ENCODE assay signal across 20 cellular contexts in the genomic region with DNA sequence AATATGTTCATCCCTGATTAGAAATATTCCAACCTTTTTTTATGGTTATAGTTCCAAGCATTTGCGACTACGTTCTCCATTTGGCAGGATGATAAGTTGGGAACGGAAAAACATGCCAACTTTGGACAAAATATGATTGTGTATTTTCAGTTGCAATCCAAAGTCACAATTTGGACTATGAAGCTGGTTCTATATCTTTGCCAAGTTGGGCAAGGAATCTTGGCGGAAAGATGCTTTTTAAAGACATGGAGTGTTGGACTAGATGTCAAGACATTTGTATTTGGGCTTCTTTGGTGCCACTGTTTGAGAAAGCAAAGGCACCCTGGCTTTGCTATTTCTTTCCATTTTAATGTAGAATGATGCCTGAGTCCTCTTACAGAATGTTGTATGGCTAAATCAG. TPM values are rescaled to one million over a fixed set of nuclear protein-coding genes. Genes with fewer than 3 reads are reported as not detected.
DNase-seq lines count a peak whose midpoint lies in the region; ATAC-seq, FAIRE-seq and TF ChIP-seq lines count a peak whose summit lies in the region.
"Had no signal": no experiment of that assay in that cellular context is flagged by ENCODE, and none has a peak within 500 bp of the region (broad histone marks: within the 10 kb centered on the region; RNA-seq: fewer than 3 reads in every experiment).

No MANE protein-coding gene starts in this region.

- H3K27me3 ChIP-seq in PC-3 (ENCODE audit: low read length) (no peaks in the 10 kb centered on the region), astrocyte (ENCODE audit: insufficient read depth, low read length) (no peaks in the 10 kb centered on the region)
- H3K27me3 ChIP-seq: BLaER1 had no signal

- intact Hi-C loops in PC-3 (cut with micrococcal nuclease) = loop anchor here (2.0 to 5.0 kb wide), 3 partner anchors 32 to 215 kb away; no protein-coding TSS in a partner anchor

- H3K9me3 ChIP-seq in PC-3 (ENCODE audit: low read length) = no peaks in the 10 kb centered on the region
- no peaks in the 10 kb centered on the region for H3K9me3 ChIP-seq in astrocyte (ENCODE audit: insufficient read depth, low read depth, low read length)
- H3K9me3 ChIP-seq: Caco-2 had no signal

- no peak for DNase-seq in PC-3
- no peak for DNase-seq in astrocyte (ENCODE audit: low read depth)
- peak; percentile 9 for DNase-seq in medulla oblongata (ENCODE audit: extremely low spot score)
- no peak for DNase-seq in activated CD4-positive, alpha-beta T cell treated with anti-CD3 and anti-CD28 coated beads, Interleukin-2, amount 50 U/mL, for 48 hours
- no peak for DNase-seq in H4 (ENCODE audit: low spot score)
- DNase-seq in effector CD4-positive, alpha-beta T cell = no peak
- DNase-seq: Caco-2; CD4-positive, CD25-positive, alpha-beta regulatory T cell; CD8-positive, alpha-beta T cell; DMS153; DND-41; GOT3; H7; HCEC 1CT had no signal

- H4K20me1 ChIP-seq in PC-3 (ENCODE audit: low read length) (no peaks in the 10 kb centered on the region), astrocyte (ENCODE audit: insufficient read depth, low read length) (no peaks in the 10 kb centered on the region)
- H4K20me1 ChIP-seq: BLaER1 had no signal

- H3K4me2 ChIP-seq in PC-3 (ENCODE audit: low read length) (no peak overlapping the region), astrocyte (ENCODE audit: low read length) (no peak overlapping the region)
- H3K4me2 ChIP-seq: BLaER1 had no signal

- FAIRE-seq in astrocyte (lab: Jason Lieb, UNC) = peak; percentile 23
- FAIRE-seq: G401.6, GM12892 had no signal

- no peak overlapping the region for H3K4me3 Mint-ChIP-seq in astrocyte (ENCODE audit: unreplicated experiment)
- H3K4me3 Mint-ChIP-seq: B cell; CD4-positive, CD25-positive, alpha-beta regulatory T cell; CD8-positive, alpha-beta T cell had no signal

- no peaks in the 10 kb centered on the region for H3K36me3 Mint-ChIP-seq in astrocyte (ENCODE audit: low read depth, unreplicated experiment)
- H3K36me3 Mint-ChIP-seq: CD4-positive, CD25-positive, alpha-beta regulatory T cell; CD8-positive, alpha-beta T cell had no signal

- H3K4me1 Mint-ChIP-seq in astrocyte (ENCODE audit: low read depth, unreplicated experiment) = peaks cover 11% of the 10 kb centered on the region
- H3K4me1 Mint-ChIP-seq: B cell; CD4-positive, CD25-positive, alpha-beta regulatory T cell had no signal

- H3K79me2 ChIP-seq in PC-3 (ENCODE audit: low read length) = no peaks in the 10 kb centered on the region
- no peaks in the 10 kb centered on the region for H3K79me2 ChIP-seq in astrocyte (ENCODE audit: insufficient read depth, low read length)

- H3K9me2 ChIP-seq in PC-3 (replicated peaks; ENCODE audit: low read length) = no peaks in the 10 kb centered on the region

- POLR2A ChIA-PET in PC-3 (lab: Charles Lee; ENCODE audit: unreplicated experiment) = interaction anchor here (1.9 kb wide), 1 partner anchor 33 kb away, joined by 7 read pairs; a partner anchor contains a TSS

- H3K4me1 ChIP-seq in PC-3 (ENCODE audit: insufficient read depth, low read length) = peaks cover 52% of the 10 kb centered on the region
- H3K4me1 ChIP-seq in astrocyte (ENCODE audit: insufficient read depth, low read length) = peaks cover 17% of the 10 kb centered on the region
- H3K4me1 ChIP-seq: BLaER1 had no signal

- TF ChIP-seq CTCF in PC-3 (conservative IDR thresholded peaks at IDR 0.05; ENCODE audit: low read depth, low read length) (no peak), astrocyte (IDR thresholded peaks at IDR 0.05; ENCODE audit: insufficient read depth, low read depth, low read length) (no peak)

- H3K27ac Mint-ChIP-seq in astrocyte (ENCODE audit: unreplicated experiment) = no peak overlapping the region
- H3K27ac Mint-ChIP-seq: B cell; CD4-positive, CD25-positive, alpha-beta regulatory T cell; CD8-positive, alpha-beta T cell had no signal

- CTCF ChIA-PET in PC-3 (lab: Charles Lee) = no interaction called here

- H3K27ac ChIP-seq in PC-3 (ENCODE audit: low read length) (peak overlapping the region; percentile 93), astrocyte (ENCODE audit: low read depth, low read length) (no peak overlapping the region)
- H3K27ac ChIP-seq: BLaER1, C4-2B had no signal

- H2AFZ ChIP-seq in PC-3 (ENCODE audit: low read length) (no peak overlapping the region), astrocyte (ENCODE audit: low read depth, low read length) (no peak overlapping the region)

- ATAC-seq in PC-3 (no peak), HG03045 (IDR thresholded peaks at IDR 0.05; ENCODE audit: unreplicated experiment) (no peak)
- ATAC-seq: CD8-positive, alpha-beta T cell had no signal

- BruUV-seq in PC-3 (replicated peaks; lab: Mats Ljungman, UMichigan) = no TSS peak

- H3K4me3 ChIP-seq in PC-3 (ENCODE audit: low read length) = no peak overlapping the region
- no peak overlapping the region for H3K4me3 ChIP-seq in astrocyte (ENCODE audit: insufficient read depth, low read depth, low read length)
- H3K4me3 ChIP-seq: BLaER1 had no signal

- H3K36me3 ChIP-seq in PC-3 (ENCODE audit: low read depth, low read length) (no peaks in the 10 kb centered on the region), astrocyte (ENCODE audit: insufficient read depth, low read length) (no peaks in the 10 kb centered on the region)
- H3K36me3 ChIP-seq: BLaER1 had no signal

- peaks cover 3% of the 10 kb centered on the region for H3K9me3 Mint-ChIP-seq in astrocyte (ENCODE audit: unreplicated experiment)

- H3K9ac ChIP-seq in PC-3 (ENCODE audit: low read length) (peak overlapping the region; percentile 67; the same call in 1 of the 2 replicates), astrocyte (ENCODE audit: low read length) (no peak overlapping the region)
- H3K9ac ChIP-seq: BLaER1 had no signal

- H3K27me3 Mint-ChIP-seq in astrocyte (ENCODE audit: low read depth, unreplicated experiment) = no peaks in the 10 kb centered on the region
- H3K27me3 Mint-ChIP-seq: CD4-positive, CD25-positive, alpha-beta regulatory T cell had no signal

- no peaks in the 10 kb centered on the region for H3F3A ChIP-seq in PC-3 (ENCODE audit: low read length, unreplicated experiment)

RNA-seq across cellular contexts. Expression of a gene that starts 33.3 kb away (rescaled TPM):
- total RNA-seq in PC-3 (2014; rRNA removed) (176 and 184 TPM in 2 replicates), astrocyte (278 and 380 TPM in 2 replicates)
- 8.4 and 9.9 TPM in 2 replicates for total RNA-seq in H4 (2014; rRNA removed; shearing (Covaris generic))
- total RNA-seq: B cell had no signal

Comparison
In these comparisons a context has a peak if more than half of its experiments do, and no peak if none do; other contexts are left out.
1. RNA of a gene that starts 33.3 kb away (total RNA-seq): 278 to 380 TPM in astrocyte and 176 to 184 TPM in PC-3; 8.4 to 9.9 TPM in H4; every median in the first group is over 10 times any median in the second.